ENCODE assay signal across 1 cellular context in the genomic region with DNA sequence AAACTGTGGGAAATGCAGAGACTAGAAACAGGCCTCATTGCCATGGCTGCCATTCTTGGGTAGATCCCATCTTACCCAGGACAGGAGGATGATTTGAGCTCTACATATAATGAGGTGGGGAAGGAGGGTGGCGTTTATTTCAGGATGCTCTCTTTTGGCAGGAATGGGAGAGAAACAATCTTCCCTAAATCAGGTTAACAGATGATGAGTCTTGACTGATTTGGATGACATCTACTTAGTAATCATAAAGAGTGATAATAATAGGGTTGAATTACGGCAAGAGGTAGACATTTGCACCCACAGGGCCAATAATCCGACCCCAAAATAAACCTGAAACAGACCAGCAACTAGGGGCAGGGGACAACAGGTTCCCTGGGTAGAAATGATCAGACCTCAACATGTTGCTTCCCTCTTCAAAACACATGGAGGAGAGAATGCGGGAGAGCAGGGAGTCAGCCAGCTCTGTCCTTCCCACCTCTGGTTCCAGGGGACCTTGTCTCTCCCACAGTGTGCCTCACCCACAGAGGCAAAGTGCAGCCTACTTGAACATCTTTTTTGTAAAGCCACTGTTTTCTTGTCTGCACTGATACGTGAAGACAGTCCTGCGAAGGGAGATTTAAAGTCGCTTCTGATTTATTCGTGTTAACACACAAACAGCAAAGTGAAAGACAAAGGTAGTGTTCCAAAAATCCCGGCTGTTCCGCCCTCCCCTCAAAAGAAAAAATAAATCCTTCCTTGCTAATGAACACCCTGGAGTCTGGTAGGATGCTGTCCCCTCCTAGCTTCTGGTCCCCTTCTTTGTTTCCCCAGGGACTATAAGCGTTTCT.
TF ChIP-seq lines count a peak whose summit lies in the region.

No MANE protein-coding gene starts in this region.

TF ChIP-seq in HepG2, 621 proteins besides CTCF, POLR2A, EP300 and RAD21 (continued from another document and continues in another):
- TF ChIP-seq HMGXB4 (CRISPR knock-in tag; IDR thresholded peaks at IDR 0.05; ENCODE audit: borderline replicate concordance in 1 of 2, low read depth in 1 of 2), result 0 out of 4 replicates have a peak, but pooled peaks have one; percentile 11 to 18
- TF ChIP-seq, protein P1, sequence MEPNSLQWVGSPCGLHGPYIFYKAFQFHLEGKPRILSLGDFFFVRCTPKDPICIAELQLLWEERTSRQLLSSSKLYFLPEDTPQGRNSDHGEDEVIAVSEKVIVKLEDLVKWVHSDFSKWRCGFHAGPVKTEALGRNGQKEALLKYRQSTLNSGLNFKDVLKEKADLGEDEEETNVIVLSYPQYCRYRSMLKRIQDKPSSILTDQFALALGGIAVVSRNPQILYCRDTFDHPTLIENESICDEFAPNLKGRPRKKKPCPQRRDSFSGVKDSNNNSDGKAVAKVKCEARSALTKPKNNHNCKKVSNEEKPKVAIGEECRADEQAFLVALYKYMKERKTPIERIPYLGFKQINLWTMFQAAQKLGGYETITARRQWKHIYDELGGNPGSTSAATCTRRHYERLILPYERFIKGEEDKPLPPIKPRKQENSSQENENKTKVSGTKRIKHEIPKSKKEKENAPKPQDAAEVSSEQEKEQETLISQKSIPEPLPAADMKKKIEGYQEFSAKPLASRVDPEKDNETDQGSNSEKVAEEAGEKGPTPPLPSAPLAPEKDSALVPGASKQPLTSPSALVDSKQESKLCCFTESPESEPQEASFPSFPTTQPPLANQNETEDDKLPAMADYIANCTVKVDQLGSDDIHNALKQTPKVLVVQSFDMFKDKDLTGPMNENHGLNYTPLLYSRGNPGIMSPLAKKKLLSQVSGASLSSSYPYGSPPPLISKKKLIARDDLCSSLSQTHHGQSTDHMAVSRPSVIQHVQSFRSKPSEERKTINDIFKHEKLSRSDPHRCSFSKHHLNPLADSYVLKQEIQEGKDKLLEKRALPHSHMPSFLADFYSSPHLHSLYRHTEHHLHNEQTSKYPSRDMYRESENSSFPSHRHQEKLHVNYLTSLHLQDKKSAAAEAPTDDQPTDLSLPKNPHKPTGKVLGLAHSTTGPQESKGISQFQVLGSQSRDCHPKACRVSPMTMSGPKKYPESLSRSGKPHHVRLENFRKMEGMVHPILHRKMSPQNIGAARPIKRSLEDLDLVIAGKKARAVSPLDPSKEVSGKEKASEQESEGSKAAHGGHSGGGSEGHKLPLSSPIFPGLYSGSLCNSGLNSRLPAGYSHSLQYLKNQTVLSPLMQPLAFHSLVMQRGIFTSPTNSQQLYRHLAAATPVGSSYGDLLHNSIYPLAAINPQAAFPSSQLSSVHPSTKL (CRISPR knock-in tag; IDR thresholded peaks at IDR 0.05), result peak; percentile 21; the same call in 1 of the 2 replicates
- TF ChIP-seq SOX13 (IDR thresholded peaks at IDR 0.05), result no peak
- TF ChIP-seq SOX13 (CRISPR knock-in tag; conservative IDR thresholded peaks at IDR 0.05 in 1 of 2, IDR thresholded peaks at IDR 0.05 in 1 of 2), result peak; percentile 35 to 40; a peak in 3 of 4 replicates
- no peak for TF ChIP-seq RELA (CRISPR knock-in tag; IDR thresholded peaks at IDR 0.05)
- no peak for TF ChIP-seq ZNF383 (CRISPR knock-in tag; IDR thresholded peaks at IDR 0.05; ENCODE audit: borderline replicate concordance)
- TF ChIP-seq ZMAT3 (CRISPR knock-in tag; conservative IDR thresholded peaks at IDR 0.05), result no peak
- TF ChIP-seq KLF16 (CRISPR knock-in tag; IDR thresholded peaks at IDR 0.05), result no peak
- TF ChIP-seq GLI4 (CRISPR knock-in tag; IDR thresholded peaks at IDR 0.05; ENCODE audit: borderline replicate concordance), result no peak
- TF ChIP-seq ZNF609 (CRISPR knock-in tag; IDR thresholded peaks at IDR 0.05; ENCODE audit: borderline replicate concordance), result 0 out of 2 replicates have a peak, but pooled peaks have one; percentile 15
- no peak for TF ChIP-seq ZNF224 (CRISPR knock-in tag; IDR thresholded peaks at IDR 0.05)
- TF ChIP-seq ZNF879 (CRISPR knock-in tag; IDR thresholded peaks at IDR 0.05), result no peak
- TF ChIP-seq ZNF44 (CRISPR knock-in tag; IDR thresholded peaks at IDR 0.05), result no peak
- TF ChIP-seq GATAD1 (CRISPR knock-in tag; IDR thresholded peaks at IDR 0.05), result no peak
- TF ChIP-seq, protein P2, sequence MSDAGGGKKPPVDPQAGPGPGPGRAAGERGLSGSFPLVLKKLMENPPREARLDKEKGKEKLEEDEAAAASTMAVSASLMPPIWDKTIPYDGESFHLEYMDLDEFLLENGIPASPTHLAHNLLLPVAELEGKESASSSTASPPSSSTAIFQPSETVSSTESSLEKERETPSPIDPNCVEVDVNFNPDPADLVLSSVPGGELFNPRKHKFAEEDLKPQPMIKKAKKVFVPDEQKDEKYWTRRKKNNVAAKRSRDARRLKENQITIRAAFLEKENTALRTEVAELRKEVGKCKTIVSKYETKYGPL (CRISPR knock-in tag; IDR thresholded peaks at IDR 0.05), result no peak
- TF ChIP-seq, protein P3, sequence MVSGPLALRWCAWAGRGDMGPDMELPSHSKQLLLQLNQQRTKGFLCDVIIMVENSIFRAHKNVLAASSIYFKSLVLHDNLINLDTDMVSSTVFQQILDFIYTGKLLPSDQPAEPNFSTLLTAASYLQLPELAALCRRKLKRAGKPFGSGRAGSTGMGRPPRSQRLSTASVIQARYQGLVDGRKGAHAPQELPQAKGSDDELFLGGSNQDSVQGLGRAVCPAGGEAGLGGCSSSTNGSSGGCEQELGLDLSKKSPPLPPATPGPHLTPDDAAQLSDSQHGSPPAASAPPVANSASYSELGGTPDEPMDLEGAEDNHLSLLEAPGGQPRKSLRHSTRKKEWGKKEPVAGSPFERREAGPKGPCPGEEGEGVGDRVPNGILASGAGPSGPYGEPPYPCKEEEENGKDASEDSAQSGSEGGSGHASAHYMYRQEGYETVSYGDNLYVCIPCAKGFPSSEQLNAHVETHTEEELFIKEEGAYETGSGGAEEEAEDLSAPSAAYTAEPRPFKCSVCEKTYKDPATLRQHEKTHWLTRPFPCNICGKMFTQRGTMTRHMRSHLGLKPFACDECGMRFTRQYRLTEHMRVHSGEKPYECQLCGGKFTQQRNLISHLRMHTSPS (CRISPR knock-in tag; IDR thresholded peaks at IDR 0.05; ENCODE audit: low read depth), result no peak
- TF ChIP-seq, protein P4, sequence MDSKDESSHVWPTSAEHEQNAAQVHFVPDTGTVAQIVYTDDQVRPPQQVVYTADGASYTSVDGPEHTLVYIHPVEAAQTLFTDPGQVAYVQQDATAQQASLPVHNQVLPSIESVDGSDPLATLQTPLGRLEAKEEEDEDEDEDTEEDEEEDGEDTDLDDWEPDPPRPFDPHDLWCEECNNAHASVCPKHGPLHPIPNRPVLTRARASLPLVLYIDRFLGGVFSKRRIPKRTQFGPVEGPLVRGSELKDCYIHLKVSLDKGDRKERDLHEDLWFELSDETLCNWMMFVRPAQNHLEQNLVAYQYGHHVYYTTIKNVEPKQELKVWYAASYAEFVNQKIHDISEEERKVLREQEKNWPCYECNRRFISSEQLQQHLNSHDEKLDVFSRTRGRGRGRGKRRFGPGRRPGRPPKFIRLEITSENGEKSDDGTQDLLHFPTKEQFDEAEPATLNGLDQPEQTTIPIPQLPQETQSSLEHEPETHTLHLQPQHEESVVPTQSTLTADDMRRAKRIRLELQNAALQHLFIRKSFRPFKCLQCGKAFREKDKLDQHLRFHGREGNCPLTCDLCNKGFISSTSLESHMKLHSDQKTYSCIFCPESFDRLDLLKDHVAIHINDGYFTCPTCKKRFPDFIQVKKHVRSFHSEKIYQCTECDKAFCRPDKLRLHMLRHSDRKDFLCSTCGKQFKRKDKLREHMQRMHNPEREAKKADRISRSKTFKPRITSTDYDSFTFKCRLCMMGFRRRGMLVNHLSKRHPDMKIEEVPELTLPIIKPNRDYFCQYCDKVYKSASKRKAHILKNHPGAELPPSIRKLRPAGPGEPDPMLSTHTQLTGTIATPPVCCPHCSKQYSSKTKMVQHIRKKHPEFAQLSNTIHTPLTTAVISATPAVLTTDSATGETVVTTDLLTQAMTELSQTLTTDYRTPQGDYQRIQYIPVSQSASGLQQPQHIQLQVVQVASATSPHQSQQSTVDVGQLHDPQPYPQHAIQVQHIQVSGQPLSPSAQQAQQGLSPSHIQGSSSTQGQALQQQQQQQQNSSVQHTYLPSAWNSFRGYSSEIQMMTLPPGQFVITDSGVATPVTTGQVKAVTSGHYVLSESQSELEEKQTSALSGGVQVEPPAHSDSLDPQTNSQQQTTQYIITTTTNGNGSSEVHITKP (CRISPR knock-in tag; IDR thresholded peaks at IDR 0.05; ENCODE audit: low read depth), result 0 out of 2 replicates have a peak, but pooled peaks have one; percentile 4
- TF ChIP-seq ZNF234 (CRISPR knock-in tag; conservative IDR thresholded peaks at IDR 0.05), result no peak
- TF ChIP-seq ZNF136 (CRISPR knock-in tag; IDR thresholded peaks at IDR 0.05; ENCODE audit: low read depth), result 0 out of 2 replicates have a peak, but pooled peaks have one; percentile 16
- TF ChIP-seq ZNF670 (CRISPR knock-in tag; IDR thresholded peaks at IDR 0.05; ENCODE audit: borderline replicate concordance), result no peak
- TF ChIP-seq FOSL2 (CRISPR knock-in tag; IDR thresholded peaks at IDR 0.05), result peak; percentile 51
- TF ChIP-seq GATAD2A (CRISPR knock-in tag; IDR thresholded peaks at IDR 0.05), result 0 out of 2 replicates have a peak, but pooled peaks have one; percentile 9
- TF ChIP-seq ARID4A (CRISPR knock-in tag; IDR thresholded peaks at IDR 0.05; ENCODE audit: borderline replicate concordance), result 0 out of 2 replicates have a peak, but pooled peaks have one; percentile 10
- no peak for TF ChIP-seq ZNF570 (CRISPR knock-in tag; IDR thresholded peaks at IDR 0.05; ENCODE audit: borderline replicate concordance)
- no peak for TF ChIP-seq GABPA (IDR thresholded peaks at IDR 0.05; ENCODE audit: low read depth, low read length)
- 0 out of 2 replicates have a peak, but pooled peaks have one; percentile 11 for TF ChIP-seq GABPA (CRISPR knock-in tag; IDR thresholded peaks at IDR 0.05; ENCODE audit: low read depth)
- TF ChIP-seq NFKB2 (CRISPR knock-in tag; IDR thresholded peaks at IDR 0.05; ENCODE audit: borderline replicate concordance), result no peak
- 0 out of 2 replicates have a peak, but pooled peaks have one; percentile 47 for TF ChIP-seq NKX3-1 (CRISPR knock-in tag; IDR thresholded peaks at IDR 0.05)
- TF ChIP-seq ETV5 (CRISPR knock-in tag; IDR thresholded peaks at IDR 0.05; ENCODE audit: borderline replicate concordance), result peak; percentile 24; the same call in 1 of the 2 replicates
